Comparison of ENCODE assay signal across 5 cellular contexts in the genomic region with DNA sequence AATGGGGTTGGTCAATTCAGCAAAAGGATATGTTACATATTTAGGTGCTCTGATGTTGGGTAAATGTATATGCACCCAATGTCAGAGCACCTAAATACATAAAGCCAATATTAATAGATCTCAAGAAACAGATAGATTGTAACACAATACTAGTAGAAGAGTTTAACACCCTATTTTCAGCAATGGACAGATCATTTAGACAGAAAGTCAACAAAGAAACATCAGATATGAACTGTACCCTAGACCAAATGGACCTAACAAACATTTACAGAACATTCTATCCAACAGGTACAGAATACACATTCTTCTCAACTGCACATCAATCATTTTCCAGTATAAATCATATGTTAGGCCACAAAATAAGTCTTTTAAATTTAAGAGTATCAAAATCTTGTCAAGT.
"Had no signal": no experiment of that assay in that cellular context is flagged by ENCODE, and none has a peak within 500 bp of the region (broad histone marks: within the 10 kb centered on the region; RNA-seq: fewer than 3 reads in every experiment).

No MANE protein-coding gene starts in this region.

- H3K4me3 ChIP-seq: GM23338 had no signal

- H2AFZ ChIP-seq: GM23338 had no signal

- DNase-seq: H9, HCEC 1CT had no signal

- H3K4me2 ChIP-seq: GM23338 had no signal

- ATAC-seq: GM23338 had no signal

- FAIRE-seq: H1, HTR-8/SVneo had no signal
